6 cellular contexts compared by ENCODE assay signal in genomic region chr12:55818140-55818728, GRCh38. TPM values are rescaled to one million over a fixed set of nuclear protein-coding genes. Genes with fewer than 3 reads are reported as not detected.
A peak's percentile ranks its signal among the peaks of the same experiment; 100 is the strongest.
DNase-seq lines count a peak whose midpoint lies in the region; ATAC-seq and TF ChIP-seq lines count a peak whose summit lies in the region.

No MANE protein-coding gene starts in this region.

- H4K8ac ChIP-seq in mesendoderm (ENCODE audit: low read depth, low read length): no peak overlapping the region

- peak overlapping the region; percentile 93 for H3K4me2 ChIP-seq in mesendoderm (ENCODE audit: low read length)

- H3K79me2 ChIP-seq in mesendoderm (ENCODE audit: control insufficient read depth, insufficient read depth, low read length): peaks cover 52% of the 10 kb centered on the region

- H3K79me1 ChIP-seq in mesendoderm (ENCODE audit: low read length): peaks cover 12% of the 10 kb centered on the region

- H3K36me3 ChIP-seq in GM06990 (ENCODE audit: control insufficient read depth, insufficient read depth, low read length): peaks cover 16% of the 10 kb centered on the region
- peaks cover 7% of the 10 kb centered on the region for H3K36me3 ChIP-seq in mesendoderm (ENCODE audit: control insufficient read depth, insufficient read depth, low read length)

- H3K27me3 ChIP-seq in GM06990 (replicated peaks; ENCODE audit: control insufficient read depth, insufficient read depth, low read length) (no peaks in the 10 kb centered on the region), mesendoderm (ENCODE audit: insufficient read depth, low read length, poor library complexity) (no peaks in the 10 kb centered on the region)

- intact Hi-C loops in activated B cell treated with CpG ODN at 0.5 μM for 24 hours (cut with micrococcal nuclease): loop anchor here (1.0 to 10.0 kb wide), 3 partner anchors 122 to 833 kb away; partner anchors contain the start of genes RPL41, TESPA1 and ZC3H10

- H2AK5ac ChIP-seq in mesendoderm (ENCODE audit: low read length): no peak overlapping the region

- CTCF ChIA-PET in activated B cell treated with CpG ODN at 0.5 μM for 24 hours (lab: Charles Lee): interaction anchor here (0.6 to 3.2 kb wide), 9 partner anchors 21 to 229 kb away, joined by 3 to 19 read pairs (median 3); partner anchors contain the start of gene PYM1

- no peak for TF ChIP-seq CTCF in GM06990 (IDR thresholded peaks at IDR 0.05; ENCODE audit: insufficient read depth, low read length, poor library complexity, severe bottlenecking)
- no peak for TF ChIP-seq CTCF in activated B cell treated with CpG ODN at 0.5 μM for 24 hours (IDR thresholded peaks at IDR 0.05)

- H2BK15ac ChIP-seq in mesendoderm (replicated peaks; ENCODE audit: low read depth): no peak overlapping the region

- peak overlapping the region; percentile 95 for H3K56ac ChIP-seq in mesendoderm (ENCODE audit: low read length)

- H2BK120ac ChIP-seq in mesendoderm (ENCODE audit: low read depth, low read length): no peak overlapping the region

- H3K18ac ChIP-seq in mesendoderm (ENCODE audit: low read length): peak overlapping the region; percentile 46

- H3K4me1 Mint-ChIP-seq in activated B cell treated with CpG ODN at 0.5 μM for 24 hours: peaks cover 18% of the 10 kb centered on the region

- peak overlapping the region; percentile 10 for H3K27ac ChIP-seq in mesendoderm (ENCODE audit: low read depth, low read length)

- H3K4me3 ChIP-seq in GM06990 (replicated peaks; ENCODE audit: low read depth, low read length) (peak overlapping the region; percentile 80), mesendoderm (ENCODE audit: low read length) (peak overlapping the region; percentile 84)

- DNase-seq in GM06990 (ENCODE audit: extremely low read depth, insufficient read length) (no peak), activated B cell treated with CpG ODN at 0.5 μM for 24 hours (no peak), mesendoderm (no peak), DMS79 (lab: John Stamatoyannopoulos, UW) (no peak), activated gamma-delta T cell (lab: John Stamatoyannopoulos, UW) (no peak)

- POLR2A ChIA-PET in activated B cell treated with CpG ODN at 0.5 μM for 24 hours (lab: Charles Lee): interaction anchor here (0.6 to 2.8 kb wide), 32 partner anchors 9 to 1702 kb away, joined by 3 to 166 read pairs (median 5); partner anchors contain the start of genes BLOC1S1, CD63, CNPY2 and DDIT3

- H3K27ac Mint-ChIP-seq in activated B cell treated with CpG ODN at 0.5 μM for 24 hours: no peak overlapping the region

- H3K36me3 Mint-ChIP-seq in activated B cell treated with CpG ODN at 0.5 μM for 24 hours (ENCODE audit: low read depth): peaks cover 59% of the 10 kb centered on the region

- no peak overlapping the region for H3K23ac ChIP-seq in mesendoderm (ENCODE audit: low read length)

- peak overlapping the region; percentile 66 for H3K4ac ChIP-seq in mesendoderm (ENCODE audit: low read depth, low read length)

- peaks cover 4% of the 10 kb centered on the region for H3K4me1 ChIP-seq in mesendoderm (ENCODE audit: control insufficient read depth, low read depth, low read length)

- no peaks in the 10 kb centered on the region for H3K27me3 Mint-ChIP-seq in activated B cell treated with CpG ODN at 0.5 μM for 24 hours

- H3K4me3 Mint-ChIP-seq in activated B cell treated with CpG ODN at 0.5 μM for 24 hours: no peak overlapping the region

- peak overlapping the region; percentile 80 for H3K9ac ChIP-seq in mesendoderm (ENCODE audit: low read length)

- ATAC-seq in HG02852 (IDR thresholded peaks at IDR 0.05; ENCODE audit: unreplicated experiment) (peak; percentile 26), activated B cell treated with CpG ODN at 0.5 μM for 24 hours (ENCODE audit: low read depth) (peak; percentile 41)

- H2BK5ac ChIP-seq in mesendoderm (ENCODE audit: low read length): peak overlapping the region; percentile 71

- no peaks in the 10 kb centered on the region for H3K9me3 Mint-ChIP-seq in activated B cell treated with CpG ODN at 0.5 μM for 24 hours

- no CpG with 5 or more reads among the region's 17 CpGs for WGBS in mesendoderm (ENCODE audit: extremely low coverage, insufficient coverage, low lambda C conversion rate)

- H4K5ac ChIP-seq in mesendoderm (ENCODE audit: low read length): no peak overlapping the region

RNA-seq across cellular contexts. Expression of gene ORMDL2, which starts 0.4 kb away (rescaled TPM):
- 68.0 and 70.9 TPM in 2 replicates for total RNA-seq in activated B cell treated with CpG ODN at 0.5 μM for 24 hours
- polyA plus RNA-seq in mesendoderm (2013, experiment 1 of 2): 70.4 TPM
- polyA plus RNA-seq in mesendoderm (2013, experiment 2 of 2): 68.9 TPM

RNA-seq across cellular contexts. Expression of gene SARNP, which starts 0.7 kb away (rescaled TPM):
- 53.6 and 58.7 TPM in 2 replicates for total RNA-seq in activated B cell treated with CpG ODN at 0.5 μM for 24 hours
- 229 TPM for polyA plus RNA-seq in mesendoderm (2013, experiment 1 of 2)
- polyA plus RNA-seq in mesendoderm (2013, experiment 2 of 2): 228 TPM

RNA-seq across cellular contexts. Expression of gene DNAJC14, which starts 11.2 kb away (rescaled TPM):
- 34.2 and 37.4 TPM in 2 replicates for total RNA-seq in activated B cell treated with CpG ODN at 0.5 μM for 24 hours
- 15.9 TPM for polyA plus RNA-seq in mesendoderm (2013, experiment 1 of 2)
- polyA plus RNA-seq in mesendoderm (2013, experiment 2 of 2): 15.1 TPM

RNA-seq across cellular contexts. Expression of gene MMP19, which starts 24.5 kb away (rescaled TPM):
- total RNA-seq in activated B cell treated with CpG ODN at 0.5 μM for 24 hours: 0.31 TPM in 1 of 2 replicates, not detected in the other
- 2.4 TPM for polyA plus RNA-seq in mesendoderm (2013, experiment 1 of 2)
- 2.6 TPM for polyA plus RNA-seq in mesendoderm (2013, experiment 2 of 2)
